In the genomic region with DNA sequence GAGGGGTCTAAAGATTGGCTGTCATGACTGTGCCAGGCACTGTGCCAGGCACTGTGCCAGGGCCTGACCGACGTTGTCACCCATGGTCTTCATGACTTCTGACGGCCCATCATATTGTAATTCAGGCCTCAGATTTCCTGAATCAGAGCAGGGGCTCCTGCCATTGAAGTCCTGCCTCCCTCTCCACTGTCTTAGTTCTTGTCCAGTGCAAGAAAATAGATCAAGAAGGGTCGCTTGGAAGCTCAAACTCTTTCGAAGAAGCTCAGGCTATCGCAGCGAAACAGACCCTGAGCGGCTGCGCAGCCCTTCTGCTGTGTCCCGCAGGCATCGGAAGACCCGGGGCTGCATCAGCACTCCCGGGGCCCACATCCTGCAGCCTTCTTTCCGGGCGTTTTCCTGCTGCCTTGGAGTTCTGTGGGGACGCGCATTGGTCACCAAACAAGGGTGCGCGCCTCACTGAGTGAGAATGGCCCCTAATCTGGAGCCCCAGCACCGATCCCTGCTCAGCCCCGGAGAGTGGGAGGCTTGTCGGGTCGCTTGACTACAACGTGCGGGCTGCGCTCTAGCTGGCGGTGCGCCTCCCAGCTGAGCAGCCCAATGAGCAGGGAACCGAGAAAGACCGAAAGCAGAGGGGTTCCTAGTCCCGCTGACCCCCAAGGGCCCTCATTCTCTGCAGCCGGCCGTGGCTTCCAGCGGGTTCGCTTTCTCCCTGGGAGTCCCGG, we compare ENCODE assay signal across 9 cellular contexts. TPM values are rescaled to one million over a fixed set of nuclear protein-coding genes. Genes with fewer than 3 reads are reported as not detected.
DNase-seq lines count a peak whose midpoint lies in the region; ATAC-seq and TF ChIP-seq lines count a peak whose summit lies in the region.
"Not testable (repeated sequence)": the region's sequence is repeated elsewhere in the genome, so short reads cannot be mapped to it uniquely, and the experiment has no call there.
"Had no signal": no experiment of that assay in that cellular context is flagged by ENCODE, and none has a peak within 500 bp of the region (broad histone marks: within the 10 kb centered on the region; RNA-seq: fewer than 3 reads in every experiment).

No MANE protein-coding gene starts in this region.

- not testable (repeated sequence) for H3K27me3 Mint-ChIP-seq in T-helper 17 cell; activated T-cell treated with anti-CD3 and anti-CD28 coated beads, Interleukin-2, amount 50 U/mL, for 4 hours (ENCODE audit: low read depth); activated naive CD8-positive, alpha-beta T cell treated with anti-CD3 and anti-CD28 coated beads, Interleukin-2, amount 50 U/mL, for 24 hours; naive thymus-derived CD8-positive, alpha-beta T cell; stimulated activated naive B cell treated with anti-CD40 and anti-IgM and Interleukin-4, amounts not matched to agents 10 μg/mL and 1 μg/mL and 100 μg/mL, for 72 hours

- intact Hi-C loops in heart left ventricle (cut with DNase I) = not testable (repeated sequence)

- H3K4me1 ChIP-seq in heart left ventricle = not testable (repeated sequence)

- TF ChIP-seq CTCF in heart left ventricle (IDR thresholded peaks at IDR 0.05) = not testable (repeated sequence)

- POLR2A ChIA-PET in naive thymus-derived CD8-positive, alpha-beta T cell (lab: Charles Lee) = not testable (repeated sequence)

- not testable (repeated sequence) for H3K4me1 Mint-ChIP-seq in T-helper 17 cell; activated T-cell treated with anti-CD3 and anti-CD28 coated beads, Interleukin-2, amount 50 U/mL, for 4 hours (ENCODE audit: low read depth); activated naive CD8-positive, alpha-beta T cell treated with anti-CD3 and anti-CD28 coated beads, Interleukin-2, amount 50 U/mL, for 24 hours; naive thymus-derived CD8-positive, alpha-beta T cell; stimulated activated naive B cell treated with anti-CD40 and anti-IgM and Interleukin-4, amounts not matched to agents 10 μg/mL and 1 μg/mL and 100 μg/mL, for 72 hours

- not testable (repeated sequence) for H3K4me3 ChIP-seq in heart left ventricle

- not testable (repeated sequence) for TF ChIP-seq POLR2A in heart left ventricle (IDR thresholded peaks at IDR 0.05)

- not testable (repeated sequence) for H3K36me3 Mint-ChIP-seq in T-helper 17 cell (ENCODE audit: low read depth); activated T-cell treated with anti-CD3 and anti-CD28 coated beads, Interleukin-2, amount 50 U/mL, for 4 hours (ENCODE audit: insufficient read depth); activated naive CD8-positive, alpha-beta T cell treated with anti-CD3 and anti-CD28 coated beads, Interleukin-2, amount 50 U/mL, for 24 hours (ENCODE audit: low read depth); naive thymus-derived CD8-positive, alpha-beta T cell; stimulated activated naive B cell treated with anti-CD40 and anti-IgM and Interleukin-4, amounts not matched to agents 10 μg/mL and 1 μg/mL and 100 μg/mL, for 72 hours

- WGBS in heart left ventricle, 4 donors = no CpG with 5 or more reads among the region's 36 CpGs

- not testable (repeated sequence) for H3K9me3 ChIP-seq in T-helper 17 cell (ENCODE audit: control insufficient read depth, low read length, poor library complexity, severe bottlenecking); heart left ventricle

- ATAC-seq in T-helper 17 cell (peak; percentile 21), heart left ventricle (peak in 3 of 4 donors; percentile 47 to 59 (median 48)), left lobe of liver (peak; percentile 38)
- ATAC-seq in activated T-cell treated with anti-CD3 and anti-CD28 coated beads, Interleukin-2, amount 50 U/mL, for 4 hours = peak; percentile 35 to 60
- peak; percentile 20 for ATAC-seq in activated naive CD8-positive, alpha-beta T cell treated with anti-CD3 and anti-CD28 coated beads, Interleukin-2, amount 50 U/mL, for 24 hours
- ATAC-seq in naive thymus-derived CD8-positive, alpha-beta T cell = peak; percentile 49 to 68
- ATAC-seq in stimulated activated naive B cell treated with anti-CD40 and anti-IgM and Interleukin-4, amounts not matched to agents 10 μg/mL and 1 μg/mL and 100 μg/mL, for 72 hours (replicated peaks) = peak; percentile 38 to 50

- not testable (repeated sequence) for H3K9me3 Mint-ChIP-seq in activated T-cell treated with anti-CD3 and anti-CD28 coated beads, Interleukin-2, amount 50 U/mL, for 4 hours; activated naive CD8-positive, alpha-beta T cell treated with anti-CD3 and anti-CD28 coated beads, Interleukin-2, amount 50 U/mL, for 24 hours; naive thymus-derived CD8-positive, alpha-beta T cell; stimulated activated naive B cell treated with anti-CD40 and anti-IgM and Interleukin-4, amounts not matched to agents 10 μg/mL and 1 μg/mL and 100 μg/mL, for 72 hours

- DNase-seq in T-helper 17 cell; activated T-cell treated with anti-CD3 and anti-CD28 coated beads, Interleukin-2, amount 50 U/mL, for 4 hours; activated naive CD8-positive, alpha-beta T cell treated with anti-CD3 and anti-CD28 coated beads, Interleukin-2, amount 50 U/mL, for 24 hours; heart left ventricle; left lobe of liver (ENCODE audit: low spot score); naive thymus-derived CD8-positive, alpha-beta T cell; stimulated activated naive B cell treated with anti-CD40 and anti-IgM and Interleukin-4, amounts not matched to agents 10 μg/mL and 1 μg/mL and 100 μg/mL, for 72 hours: not testable (repeated sequence)

- H3K27ac Mint-ChIP-seq in T-helper 17 cell; activated naive CD8-positive, alpha-beta T cell treated with anti-CD3 and anti-CD28 coated beads, Interleukin-2, amount 50 U/mL, for 24 hours; naive thymus-derived CD8-positive, alpha-beta T cell; stimulated activated naive B cell treated with anti-CD40 and anti-IgM and Interleukin-4, amounts not matched to agents 10 μg/mL and 1 μg/mL and 100 μg/mL, for 72 hours: not testable (repeated sequence)

- H3K4me3 Mint-ChIP-seq in T-helper 17 cell; activated T-cell treated with anti-CD3 and anti-CD28 coated beads, Interleukin-2, amount 50 U/mL, for 4 hours; activated naive CD8-positive, alpha-beta T cell treated with anti-CD3 and anti-CD28 coated beads, Interleukin-2, amount 50 U/mL, for 24 hours; naive thymus-derived CD8-positive, alpha-beta T cell; stimulated activated naive B cell treated with anti-CD40 and anti-IgM and Interleukin-4, amounts not matched to agents 10 μg/mL and 1 μg/mL and 100 μg/mL, for 72 hours: not testable (repeated sequence)

- not testable (repeated sequence) for H3K27me3 ChIP-seq in heart left ventricle

- not testable (repeated sequence) for H3K36me3 ChIP-seq in heart left ventricle

- not testable (repeated sequence) for H3K27ac ChIP-seq in heart left ventricle

RNA-seq across cellular contexts. Expression of a gene that starts 49.6 kb away (rescaled TPM):
- 1 to 10 TPM in 1 of 2 donors, under 1 TPM in 1; 0.44 to 1.4 TPM for total RNA-seq in T-helper 17 cell
- total RNA-seq in activated T-cell treated with anti-CD3 and anti-CD28 coated beads, Interleukin-2, amount 50 U/mL, for 4 hours = 1 to 10 TPM in 1 of 3 donors, under 1 TPM in 2; 0.24 to 1.2 (median 0.65) TPM
- total RNA-seq in heart left ventricle = 1 to 10 TPM; 1.5 to 5.7 (median 3.1) TPM
- 1 to 10 TPM; 1.4 TPM for polyA plus RNA-seq in heart left ventricle
- total RNA-seq in left lobe of liver = not detected
- under 1 TPM in 1 of 2 experiments, not detected in 1; 0.23 TPM for total RNA-seq in naive thymus-derived CD8-positive, alpha-beta T cell
- polyA plus RNA-seq in naive thymus-derived CD8-positive, alpha-beta T cell = under 1 TPM; 0.65 to 0.91 (median 0.82) TPM
- total RNA-seq: CD4-positive, CD25-positive, alpha-beta regulatory T cell; H1 had no signal
